ENCODE assay signal across 26 cellular contexts in genomic region chr11:93814966-93815633, GRCh38. TPM values are rescaled to one million over a fixed set of nuclear protein-coding genes. Genes with fewer than 3 reads are reported as not detected.
DNase-seq lines count a peak whose midpoint lies in the region; ATAC-seq and TF ChIP-seq lines count a peak whose summit lies in the region.
"Had no signal": no experiment of that assay in that cellular context is flagged by ENCODE, and none has a peak within 500 bp of the region (broad histone marks: within the 10 kb centered on the region; RNA-seq: fewer than 3 reads in every experiment).

No MANE protein-coding gene starts in this region.

- intact Hi-C loops in PC-3 (cut with micrococcal nuclease) = no loop called here

- no peak overlapping the region for H3K23ac ChIP-seq in trophoblast cell (ENCODE audit: low read length)
- no peak overlapping the region for H3K23ac ChIP-seq in mesenchymal stem cell (ENCODE audit: low read length in 2 of 2)

- H4K20me1 ChIP-seq in GM23338 (replicated peaks; ENCODE audit: insufficient read depth) = peaks cover 7% of the 10 kb centered on the region
- H4K20me1 ChIP-seq in PC-3 (ENCODE audit: low read length) = no peaks in the 10 kb centered on the region

- H2AK5ac ChIP-seq in trophoblast cell (ENCODE audit: low read length) (no peak overlapping the region), mesenchymal stem cell (ENCODE audit: low read length, severe bottlenecking) (no peak overlapping the region)

- H3K18ac ChIP-seq in trophoblast cell (ENCODE audit: low read length) = no peak overlapping the region
- H3K18ac ChIP-seq in mesenchymal stem cell (ENCODE audit: low read depth in 1 of 2, low read length in 2 of 2) = no peak overlapping the region

- H2BK5ac ChIP-seq in trophoblast cell (ENCODE audit: low read depth, low read length, poor library complexity) (no peak overlapping the region), mesenchymal stem cell (ENCODE audit: low read depth, low read length, poor library complexity, severe bottlenecking) (no peak overlapping the region)

- no peaks in the 10 kb centered on the region for H3K9me3 Mint-ChIP-seq in GM23338
- H3K9me3 Mint-ChIP-seq: CD4-positive, alpha-beta T cell had no signal

- TSS peak; percentile 9 for BruUV-seq in PC-3 (replicated peaks; lab: Mats Ljungman, UMichigan)

- H3K27ac ChIP-seq in GM23338 (ENCODE audit: low read depth) (peak overlapping the region; percentile 65; the same call in 1 of the 2 replicates), PC-3 (ENCODE audit: low read length) (no peak overlapping the region), trophoblast cell (ENCODE audit: low read depth, low read length) (peak overlapping the region; percentile 71), mesenchymal stem cell (ENCODE audit: low read length, poor library complexity, severe bottlenecking) (no peak overlapping the region)
- H3K27ac ChIP-seq: BLaER1, HL-60 had no signal

- no peaks in the 10 kb centered on the region; the same call in 1 of the 2 replicates for H3K9me2 ChIP-seq in GM23338 (ENCODE audit: insufficient read depth)
- H3K9me2 ChIP-seq in PC-3 (replicated peaks; ENCODE audit: low read length) = no peaks in the 10 kb centered on the region

- H3K4me2 ChIP-seq in GM23338 (no peak overlapping the region), PC-3 (ENCODE audit: low read length) (no peak overlapping the region), trophoblast cell (ENCODE audit: low read length) (no peak overlapping the region), mesenchymal stem cell (ENCODE audit: low read length, poor library complexity, severe bottlenecking) (no peak overlapping the region)
- H3K4me2 ChIP-seq: BLaER1 had no signal

- CTCF ChIA-PET in PC-3 (lab: Charles Lee) = no interaction called here

- peaks cover 17% of the 10 kb centered on the region for H3K4me1 Mint-ChIP-seq in GM23338

- ATAC-seq in GM23338 = no peak
- no peak for ATAC-seq in PC-3
- ATAC-seq in GM21423 (IDR thresholded peaks at IDR 0.05; ENCODE audit: unreplicated experiment) = no peak
- ATAC-seq: GM12878, Panc1, SK-N-SH treated with all-trans-retinoic acid at 6 μM for 48 hours had no signal

- no peak overlapping the region for H4K12ac ChIP-seq in trophoblast cell (ENCODE audit: low read depth, low read length)

- H4K8ac ChIP-seq in trophoblast cell (ENCODE audit: low read depth, low read length) (no peak overlapping the region), mesenchymal stem cell (ENCODE audit: low read length) (no peak overlapping the region)

- H4K91ac ChIP-seq in trophoblast cell (ENCODE audit: low read depth, low read length) (no peak overlapping the region), mesenchymal stem cell (ENCODE audit: low read length) (no peak overlapping the region)

- WGBS in trophoblast cell (ENCODE audit: extremely low coverage, insufficient coverage, insufficient read length) = no CpG with 5 or more reads among the region's 6 CpGs
- 91% methylated on average over 5 of the region's 6 CpGs for WGBS in mesenchymal stem cell

- TF ChIP-seq CTCF in GM23338 (conservative IDR thresholded peaks at IDR 0.05; ENCODE audit: low read depth in 2 of 2) (no peak), PC-3 (conservative IDR thresholded peaks at IDR 0.05; ENCODE audit: low read depth, low read length) (no peak)

- no peak overlapping the region for H2BK120ac ChIP-seq in trophoblast cell (ENCODE audit: insufficient read depth, low read length, poor library complexity)
- no peak overlapping the region for H2BK120ac ChIP-seq in mesenchymal stem cell (ENCODE audit: low read depth, low read length)

- POLR2A ChIA-PET in PC-3 (lab: Charles Lee; ENCODE audit: unreplicated experiment) = no interaction called here

- H2BK15ac ChIP-seq in mesenchymal stem cell (ENCODE audit: low read depth, poor library complexity, severe bottlenecking) = no peak overlapping the region

- H3K27me3 Mint-ChIP-seq in GM23338 (ENCODE audit: insufficient read depth, low read depth, poor library complexity) = peaks cover 2% of the 10 kb centered on the region
- H3K27me3 Mint-ChIP-seq: CD4-positive, alpha-beta T cell had no signal

- H3K4me1 ChIP-seq in GM23338 (ENCODE audit: insufficient read depth) (peaks cover 14% of the 10 kb centered on the region; the same call in 1 of the 2 replicates), PC-3 (ENCODE audit: insufficient read depth, low read length) (no peaks in the 10 kb centered on the region), trophoblast cell (ENCODE audit: control insufficient read depth in 1 of 2, insufficient read depth in 2 of 2, low read length in 2 of 2) (peaks cover 12 to 14% of the 10 kb centered on the region in 2 experiments), mesenchymal stem cell (ENCODE audit: control insufficient read depth, insufficient read depth, low read depth, low read length) (no peaks in the 10 kb centered on the region)
- H3K4me1 ChIP-seq: BLaER1, HAP-1 had no signal

- no peaks in the 10 kb centered on the region for H3K79me2 ChIP-seq in GM23338 (replicated peaks; ENCODE audit: insufficient read depth)
- H3K79me2 ChIP-seq in PC-3 (ENCODE audit: low read length) = no peaks in the 10 kb centered on the region
- no peaks in the 10 kb centered on the region for H3K79me2 ChIP-seq in trophoblast cell (ENCODE audit: control insufficient read depth, insufficient read depth, low read length, poor library complexity)

- H3K4ac ChIP-seq in trophoblast cell (ENCODE audit: low read depth, low read length) = no peak overlapping the region
- H3K4ac ChIP-seq in mesenchymal stem cell (ENCODE audit: low read depth in 1 of 2, low read length in 2 of 2) = no peak overlapping the region

- peaks cover 42% of the 10 kb centered on the region; the same call in 2 of the 3 replicates for H3K36me3 Mint-ChIP-seq in GM23338 (ENCODE audit: low read depth)

- H3K27ac Mint-ChIP-seq in GM23338 = no peak overlapping the region
- H3K27ac Mint-ChIP-seq: CD4-positive, alpha-beta T cell had no signal

- H2AFZ ChIP-seq in GM23338 = no peak overlapping the region
- H2AFZ ChIP-seq in PC-3 (ENCODE audit: low read length) = no peak overlapping the region
- H2AFZ ChIP-seq in trophoblast cell (ENCODE audit: insufficient read depth, low read length, poor library complexity) = no peak overlapping the region
- H2AFZ ChIP-seq in mesenchymal stem cell (ENCODE audit: low read depth, low read length) = no peak overlapping the region

- H3K14ac ChIP-seq in trophoblast cell (ENCODE audit: low read length) (no peak overlapping the region), mesenchymal stem cell (ENCODE audit: low read length in 2 of 2) (no peak overlapping the region)

- H3K36me3 ChIP-seq in GM23338 (ENCODE audit: insufficient read depth) (peaks cover 37% of the 10 kb centered on the region), PC-3 (ENCODE audit: low read depth, low read length) (peaks cover 48% of the 10 kb centered on the region), trophoblast cell (ENCODE audit: control insufficient read depth in 1 of 2, insufficient read depth in 2 of 2, low read length in 2 of 2) (peaks cover 13 to 21% of the 10 kb centered on the region in 2 experiments), mesenchymal stem cell (ENCODE audit: control insufficient read depth in 1 of 2, insufficient read depth in 2 of 2, low read depth in 1 of 2, low read length in 2 of 2) (peaks cover 26 to 60% of the 10 kb centered on the region in 2 experiments)

- DNase-seq in GM23338 (ENCODE audit: low spot score) = no peak
- no peak for DNase-seq in PC-3
- peak; percentile 70 for DNase-seq in islet precursor cell
- DNase-seq in trophoblast cell = peak; percentile 93 to 96
- DNase-seq in mesenchymal stem cell = no peak
- DNase-seq in SK-N-DZ (ENCODE audit: low spot score) = no peak
- DNase-seq: CD4-positive, alpha-beta T cell; COR-L47; DMS 273 treated with DMSO at 0.1 percent for 48 hours; DMS79 treated with DMSO at 0.1 percent for 48 hours; KG1; NCI-H1105; NCI-H2029 treated with DMSO at 0.1 percent for 48 hours; NCI-H226; NCI-H524; NCI-H774; NK-92 treated with Interleukin-12 subunit alpha and Interleukin-12 subunit beta, amount 100 ng/mL, for 24 hours; SIG-M5 had no signal

- H3K4me3 ChIP-seq in GM23338 (no peak overlapping the region), PC-3 (ENCODE audit: low read length) (no peak overlapping the region), trophoblast cell (ENCODE audit: low read depth, low read length) (no peak overlapping the region), mesenchymal stem cell (ENCODE audit: insufficient read depth in 1 of 2, low read depth in 1 of 2, low read length in 2 of 2) (no peak overlapping the region)
- H3K4me3 ChIP-seq: BLaER1, GM12878, HAP-1 had no signal

- peaks cover 11% of the 10 kb centered on the region for H3K79me1 ChIP-seq in trophoblast cell (ENCODE audit: low read length)
- peaks cover 8% of the 10 kb centered on the region for H3K79me1 ChIP-seq in mesenchymal stem cell (replicated peaks; ENCODE audit: low read length, poor library complexity, severe bottlenecking)

- no peak overlapping the region for H2BK12ac ChIP-seq in trophoblast cell (ENCODE audit: low read length)
- H2BK12ac ChIP-seq in mesenchymal stem cell (ENCODE audit: low read length in 2 of 2) = no peak overlapping the region

- H3K27me3 ChIP-seq in GM23338 (ENCODE audit: insufficient read depth) (no peaks in the 10 kb centered on the region), PC-3 (ENCODE audit: low read length) (no peaks in the 10 kb centered on the region), trophoblast cell (ENCODE audit: insufficient read depth, low read length) (no peaks in the 10 kb centered on the region), mesenchymal stem cell (ENCODE audit: control insufficient read depth in 1 of 2, insufficient read depth in 1 of 2, low read length in 2 of 2) (no peaks in the 10 kb centered on the region)
- H3K27me3 ChIP-seq: BLaER1 had no signal

- H3K9ac ChIP-seq in PC-3 (ENCODE audit: low read length) (no peak overlapping the region), trophoblast cell (ENCODE audit: low read length) (no peak overlapping the region), mesenchymal stem cell (ENCODE audit: low read length) (no peak overlapping the region)
- H3K9ac ChIP-seq: BLaER1 had no signal

- H3K4me3 Mint-ChIP-seq in GM23338 = no peak overlapping the region
- H3K4me3 Mint-ChIP-seq: CD4-positive, alpha-beta T cell had no signal

- H3F3A ChIP-seq in GM23338 (replicated peaks; ENCODE audit: low read depth) (no peaks in the 10 kb centered on the region), PC-3 (ENCODE audit: low read length, unreplicated experiment) (no peaks in the 10 kb centered on the region)

- no peaks in the 10 kb centered on the region for H3K9me3 ChIP-seq in PC-3 (ENCODE audit: low read length)
- peaks cover 2% of the 10 kb centered on the region for H3K9me3 ChIP-seq in trophoblast cell (ENCODE audit: insufficient read depth, low read depth, low read length)
- no peaks in the 10 kb centered on the region for H3K9me3 ChIP-seq in mesenchymal stem cell (ENCODE audit: control insufficient read depth, low read length)
- H3K9me3 ChIP-seq: BLaER1, HAP-1 had no signal

RNA-seq across cellular contexts. Expression of gene MED17, which starts 31.0 kb away (rescaled TPM):
- total RNA-seq in GM23338 (2014; rRNA removed; shearing (Covaris generic)) = 31.2 and 36.9 TPM in 2 replicates
- polyA plus RNA-seq in GM23338 (2016; fragmentation: Nextera tagmentation; extraction: Ambion mirVana) = 17.4 and 19.1 TPM in 2 replicates
- total RNA-seq in PC-3 (2014; rRNA removed) = 50.6 and 58.5 TPM in 2 replicates
- 22.5 and 23.6 TPM in 2 replicates for polyA plus RNA-seq in trophoblast cell (2013)
- 15.4 TPM for polyA plus RNA-seq in mesenchymal stem cell (2013, experiment 1 of 2)
- 18.2 TPM for polyA plus RNA-seq in mesenchymal stem cell (2013, experiment 2 of 2)
- polyA plus RNA-seq in SK-N-DZ (2014; cell fraction: cytosol; rRNA removed) = 46.3 and 60.8 TPM in 2 replicates
- polyA plus RNA-seq in SK-N-DZ (2014; cell fraction: nucleus; rRNA removed) = 72.9 and 74.9 TPM in 2 replicates

RNA-seq across cellular contexts. Expression of gene VSTM5, which starts 35.3 kb away (rescaled TPM):
- total RNA-seq in GM23338 (2014; rRNA removed; shearing (Covaris generic)) = 0.66 and 0.70 TPM in 2 replicates
- 0.21 and 0.37 TPM in 2 replicates for polyA plus RNA-seq in GM23338 (2016; fragmentation: Nextera tagmentation; extraction: Ambion mirVana)
- total RNA-seq in PC-3 (2014; rRNA removed) = 12.6 and 15.6 TPM in 2 replicates
- polyA plus RNA-seq in trophoblast cell (2013) = 0.18 and 0.22 TPM in 2 replicates
- 0.03 TPM for polyA plus RNA-seq in mesenchymal stem cell (2013, experiment 1 of 2)
- 0.05 TPM for polyA plus RNA-seq in mesenchymal stem cell (2013, experiment 2 of 2)
- polyA plus RNA-seq in SK-N-DZ (2014; cell fraction: cytosol; rRNA removed) = not detected in 2 replicates
- not detected in 2 replicates for polyA plus RNA-seq in SK-N-DZ (2014; cell fraction: nucleus; rRNA removed)
- total RNA-seq: CD4-positive, alpha-beta T cell; GM12878; HT-29 had no signal
- polyA plus RNA-seq: GM12878 had no signal

Comparison
In these comparisons a context has a peak if more than half of its experiments do, and no peak if none do; other contexts are left out.
1. DNase-seq: peak in islet precursor cell (single experiment) and trophoblast cell (2 of 2); none in GM23338 (single experiment), PC-3 (single experiment), mesenchymal stem cell (single experiment) and SK-N-DZ (single experiment).
2. H3K27ac ChIP-seq: peak in GM23338 (single experiment) and trophoblast cell (single experiment); none in PC-3 (single experiment) and mesenchymal stem cell (single experiment).